ENCODE assay signal across 8 cellular contexts in the genomic region with DNA sequence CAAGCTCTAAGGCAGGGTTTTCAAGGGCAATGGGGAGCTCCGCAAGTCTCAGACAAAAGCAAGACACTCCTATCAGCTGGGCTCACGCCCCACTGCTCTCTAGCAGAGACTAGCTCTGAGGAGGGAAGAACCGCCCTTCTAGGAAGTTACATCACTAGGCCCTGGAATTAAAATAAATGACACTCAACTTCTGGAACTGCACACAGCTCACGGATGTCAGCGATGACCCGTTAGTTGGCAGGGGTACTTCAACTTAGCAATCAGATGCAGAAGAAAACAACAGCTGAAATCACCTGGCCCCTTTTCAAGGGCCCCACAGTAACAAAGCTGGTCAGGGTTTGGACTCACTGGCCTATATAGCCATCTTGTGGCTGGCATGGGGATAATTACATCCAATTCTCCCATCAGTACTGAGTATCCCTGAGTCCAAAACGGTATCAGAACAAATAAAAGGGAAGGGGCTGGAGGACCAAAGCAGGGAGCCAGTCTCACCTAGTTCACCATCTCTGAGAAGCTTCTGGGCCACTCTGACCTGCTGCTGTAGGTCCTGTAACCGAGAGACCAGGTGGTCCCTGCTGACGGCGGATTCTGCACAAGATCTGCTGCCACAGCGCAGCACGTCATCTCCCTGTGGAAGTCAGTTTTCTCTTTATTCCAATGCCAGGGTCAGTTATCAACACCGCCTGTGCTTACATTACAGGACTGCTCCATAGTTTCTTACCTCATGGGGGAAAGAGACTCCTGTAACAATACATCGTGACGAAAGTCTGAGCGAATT. TPM values are rescaled to one million over a fixed set of nuclear protein-coding genes. Genes with fewer than 3 reads are reported as not detected.
DNase-seq lines count a peak whose midpoint lies in the region; ATAC-seq and FAIRE-seq lines count a peak whose summit lies in the region.

No MANE protein-coding gene starts in this region.

- H3K27ac ChIP-seq in angular gyrus (ENCODE audit: low read depth, low read length): peak overlapping the region; percentile 92

- intact Hi-C loops in left ventricle myocardium superior (cut with micrococcal nuclease): loop anchor here (5.0 kb wide), 1 partner anchor 67 kb away; no protein-coding TSS in a partner anchor
- intact Hi-C loops in sciatic nerve (cut with DNase I): loop anchor here (10.0 kb wide), 1 partner anchor 59 kb away; a partner anchor contains a TSS

- FAIRE-seq in G401.6 (lab: Jason Lieb, UNC): peak; percentile 74

- ATAC-seq in left ventricle myocardium superior (peak; percentile 73), sciatic nerve (peak; percentile 85)

- DNase-seq in M059J (ENCODE audit: low read depth) (peak; percentile 36), left ventricle myocardium superior (peak; percentile 82), sciatic nerve (ENCODE audit: low spot score) (peak; percentile 83), NCI-H128 (lab: John Stamatoyannopoulos, UW; ENCODE audit: unreplicated experiment) (no peak), putamen (ENCODE audit: low spot score) (no peak)
- no peak for DNase-seq in stimulated activated CD4-positive, alpha-beta T cell treated with anti-CD3 and anti-CD28 coated beads, Interleukin-12 subunit alpha, Interleukin-12 subunit beta, amount 100 ng/mL, for 4 hours

RNA-seq across cellular contexts. Expression of a gene that starts 22.2 kb away (rescaled TPM):
- not detected in 2 replicates for total RNA-seq in M059J (2014; rRNA removed; shearing (Covaris generic))
- total RNA-seq in left ventricle myocardium superior (146 TPM), sciatic nerve (592 TPM)

RNA-seq across cellular contexts. Expression of a gene that starts 41.4 kb away (rescaled TPM):
- 0.05 TPM in 1 of 2 replicates, not detected in the other for total RNA-seq in M059J (2014; rRNA removed; shearing (Covaris generic))
- total RNA-seq in left ventricle myocardium superior: 1.4 TPM
- 3.2 TPM for total RNA-seq in sciatic nerve

RNA-seq across cellular contexts. Expression of a gene that starts 45.7 kb away (rescaled TPM):
- total RNA-seq in M059J (2014; rRNA removed; shearing (Covaris generic)): 6.7 and 11.3 TPM in 2 replicates
- total RNA-seq in left ventricle myocardium superior (6.9 TPM), sciatic nerve (17.7 TPM)

RNA-seq across cellular contexts. Expression of a gene that starts 45.8 kb away (rescaled TPM):
- 26.5 and 42.5 TPM in 2 replicates for total RNA-seq in M059J (2014; rRNA removed; shearing (Covaris generic))
- total RNA-seq in left ventricle myocardium superior: 46.0 TPM
- total RNA-seq in sciatic nerve: 83.0 TPM

RNA-seq across cellular contexts. Expression of a gene that starts 59.5 kb away (rescaled TPM):
- total RNA-seq in M059J (2014; rRNA removed; shearing (Covaris generic)): 4.0 and 9.5 TPM in 2 replicates
- total RNA-seq in left ventricle myocardium superior (7.6 TPM), sciatic nerve (26.1 TPM)

Comparison
In these comparisons a context has a peak if more than half of its experiments do, and no peak if none do; other contexts are left out.
1. DNase-seq: peak in M059J (single experiment), left ventricle myocardium superior (single experiment) and sciatic nerve (single experiment); none in NCI-H128 (single experiment), putamen (single experiment) and stimulated activated CD4-positive, alpha-beta T cell treated with anti-CD3 and anti-CD28 coated beads, Interleukin-12 subunit alpha, Interleukin-12 subunit beta, amount 100 ng/mL, for 4 hours (single experiment).
2. RNA of a gene that starts 22.2 kb away (total RNA-seq): 592 TPM in sciatic nerve (single experiment) and 146 TPM in left ventricle myocardium superior (single experiment); not detected in M059J; every median in the first group is over 100 times any median in the second.